In the genomic region with DNA sequence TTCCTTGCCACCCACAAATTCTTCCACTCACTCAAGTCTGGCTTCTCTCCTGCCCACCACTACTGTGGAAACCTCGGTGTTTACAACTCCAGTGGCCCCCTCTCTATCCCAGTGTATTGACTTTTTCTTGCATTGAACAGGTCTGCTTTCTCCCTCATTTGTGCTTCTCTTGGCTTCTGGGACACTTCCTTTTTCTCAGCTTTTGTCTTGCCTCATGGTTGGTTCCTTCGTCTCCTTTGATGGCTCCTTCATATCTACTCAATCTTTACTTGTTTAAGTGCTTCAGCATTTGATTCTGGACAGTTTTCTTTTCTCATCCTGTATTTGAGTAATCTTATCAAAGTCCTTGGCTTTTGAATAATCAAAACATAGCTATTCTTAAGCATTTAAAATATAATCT, we compare ENCODE assay signal across 3 cellular contexts.
A peak's percentile ranks its signal among the peaks of the same experiment; 100 is the strongest.
TF ChIP-seq lines count a peak whose summit lies in the region.

No MANE protein-coding gene starts in this region.

TF ChIP-seq in SK-N-SH, 30 proteins besides CTCF, POLR2A, EP300 and RAD21:
- TF ChIP-seq TAF1 (IDR thresholded peaks at IDR 0.05; ENCODE audit: borderline replicate concordance, low read depth, low read length) (no peak), JUND (IDR thresholded peaks at IDR 0.05) (no peak), TEAD4 (IDR thresholded peaks at IDR 0.05; ENCODE audit: borderline replicate concordance, insufficient read depth) (no peak), ELF1 (IDR thresholded peaks at IDR 0.05) (no peak), CHD2 (IDR thresholded peaks at IDR 0.05; ENCODE audit: low read length, partially characterized antibody) (no peak), MEF2A (IDR thresholded peaks at IDR 0.05; ENCODE audit: borderline replicate concordance, low read depth) (no peak), NRF1 (IDR thresholded peaks at IDR 0.05; ENCODE audit: low read depth, low read length) (no peak), NFIC (IDR thresholded peaks at IDR 0.05; ENCODE audit: borderline replicate concordance) (no peak), GATA2 (CRISPR knock-in tag; IDR thresholded peaks at IDR 0.05) (no peak), MXI1 (IDR thresholded peaks at IDR 0.05; ENCODE audit: low read depth, low read length) (no peak), FOXM1 (IDR thresholded peaks at IDR 0.05; ENCODE audit: low read depth) (no peak), POLR2AphosphoS5 (IDR thresholded peaks at IDR 0.05; ENCODE audit: low read depth, low read length) (no peak), SMC3 (IDR thresholded peaks at IDR 0.05; ENCODE audit: low read depth, low read length) (no peak)
- TF ChIP-seq, protein P1, sequence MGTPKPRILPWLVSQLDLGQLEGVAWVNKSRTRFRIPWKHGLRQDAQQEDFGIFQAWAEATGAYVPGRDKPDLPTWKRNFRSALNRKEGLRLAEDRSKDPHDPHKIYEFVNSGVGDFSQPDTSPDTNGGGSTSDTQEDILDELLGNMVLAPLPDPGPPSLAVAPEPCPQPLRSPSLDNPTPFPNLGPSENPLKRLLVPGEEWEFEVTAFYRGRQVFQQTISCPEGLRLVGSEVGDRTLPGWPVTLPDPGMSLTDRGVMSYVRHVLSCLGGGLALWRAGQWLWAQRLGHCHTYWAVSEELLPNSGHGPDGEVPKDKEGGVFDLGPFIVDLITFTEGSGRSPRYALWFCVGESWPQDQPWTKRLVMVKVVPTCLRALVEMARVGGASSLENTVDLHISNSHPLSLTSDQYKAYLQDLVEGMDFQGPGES (IDR thresholded peaks at IDR 0.05; ENCODE audit: low read depth, low read length): no peak
- TF ChIP-seq, protein P2, sequence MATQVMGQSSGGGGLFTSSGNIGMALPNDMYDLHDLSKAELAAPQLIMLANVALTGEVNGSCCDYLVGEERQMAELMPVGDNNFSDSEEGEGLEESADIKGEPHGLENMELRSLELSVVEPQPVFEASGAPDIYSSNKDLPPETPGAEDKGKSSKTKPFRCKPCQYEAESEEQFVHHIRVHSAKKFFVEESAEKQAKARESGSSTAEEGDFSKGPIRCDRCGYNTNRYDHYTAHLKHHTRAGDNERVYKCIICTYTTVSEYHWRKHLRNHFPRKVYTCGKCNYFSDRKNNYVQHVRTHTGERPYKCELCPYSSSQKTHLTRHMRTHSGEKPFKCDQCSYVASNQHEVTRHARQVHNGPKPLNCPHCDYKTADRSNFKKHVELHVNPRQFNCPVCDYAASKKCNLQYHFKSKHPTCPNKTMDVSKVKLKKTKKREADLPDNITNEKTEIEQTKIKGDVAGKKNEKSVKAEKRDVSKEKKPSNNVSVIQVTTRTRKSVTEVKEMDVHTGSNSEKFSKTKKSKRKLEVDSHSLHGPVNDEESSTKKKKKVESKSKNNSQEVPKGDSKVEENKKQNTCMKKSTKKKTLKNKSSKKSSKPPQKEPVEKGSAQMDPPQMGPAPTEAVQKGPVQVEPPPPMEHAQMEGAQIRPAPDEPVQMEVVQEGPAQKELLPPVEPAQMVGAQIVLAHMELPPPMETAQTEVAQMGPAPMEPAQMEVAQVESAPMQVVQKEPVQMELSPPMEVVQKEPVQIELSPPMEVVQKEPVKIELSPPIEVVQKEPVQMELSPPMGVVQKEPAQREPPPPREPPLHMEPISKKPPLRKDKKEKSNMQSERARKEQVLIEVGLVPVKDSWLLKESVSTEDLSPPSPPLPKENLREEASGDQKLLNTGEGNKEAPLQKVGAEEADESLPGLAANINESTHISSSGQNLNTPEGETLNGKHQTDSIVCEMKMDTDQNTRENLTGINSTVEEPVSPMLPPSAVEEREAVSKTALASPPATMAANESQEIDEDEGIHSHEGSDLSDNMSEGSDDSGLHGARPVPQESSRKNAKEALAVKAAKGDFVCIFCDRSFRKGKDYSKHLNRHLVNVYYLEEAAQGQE (IDR thresholded peaks at IDR 0.05; ENCODE audit: low read depth, low read length): no peak

TF ChIP-seq in SK-N-SH treated with all-trans-retinoic acid at 6 μM for 48 hours, 23 proteins besides CTCF, POLR2A, EP300 and RAD21:
- no peak for TF ChIP-seq ZNF8 (CRISPR knock-in tag; IDR thresholded peaks at IDR 0.05)
- TF ChIP-seq, protein P3, sequence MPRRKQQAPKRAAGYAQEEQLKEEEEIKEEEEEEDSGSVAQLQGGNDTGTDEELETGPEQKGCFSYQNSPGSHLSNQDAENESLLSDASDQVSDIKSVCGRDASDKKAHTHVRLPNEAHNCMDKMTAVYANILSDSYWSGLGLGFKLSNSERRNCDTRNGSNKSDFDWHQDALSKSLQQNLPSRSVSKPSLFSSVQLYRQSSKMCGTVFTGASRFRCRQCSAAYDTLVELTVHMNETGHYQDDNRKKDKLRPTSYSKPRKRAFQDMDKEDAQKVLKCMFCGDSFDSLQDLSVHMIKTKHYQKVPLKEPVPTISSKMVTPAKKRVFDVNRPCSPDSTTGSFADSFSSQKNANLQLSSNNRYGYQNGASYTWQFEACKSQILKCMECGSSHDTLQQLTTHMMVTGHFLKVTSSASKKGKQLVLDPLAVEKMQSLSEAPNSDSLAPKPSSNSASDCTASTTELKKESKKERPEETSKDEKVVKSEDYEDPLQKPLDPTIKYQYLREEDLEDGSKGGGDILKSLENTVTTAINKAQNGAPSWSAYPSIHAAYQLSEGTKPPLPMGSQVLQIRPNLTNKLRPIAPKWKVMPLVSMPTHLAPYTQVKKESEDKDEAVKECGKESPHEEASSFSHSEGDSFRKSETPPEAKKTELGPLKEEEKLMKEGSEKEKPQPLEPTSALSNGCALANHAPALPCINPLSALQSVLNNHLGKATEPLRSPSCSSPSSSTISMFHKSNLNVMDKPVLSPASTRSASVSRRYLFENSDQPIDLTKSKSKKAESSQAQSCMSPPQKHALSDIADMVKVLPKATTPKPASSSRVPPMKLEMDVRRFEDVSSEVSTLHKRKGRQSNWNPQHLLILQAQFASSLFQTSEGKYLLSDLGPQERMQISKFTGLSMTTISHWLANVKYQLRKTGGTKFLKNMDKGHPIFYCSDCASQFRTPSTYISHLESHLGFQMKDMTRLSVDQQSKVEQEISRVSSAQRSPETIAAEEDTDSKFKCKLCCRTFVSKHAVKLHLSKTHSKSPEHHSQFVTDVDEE (CRISPR knock-in tag; IDR thresholded peaks at IDR 0.05): no peak
- TF ChIP-seq SNAI2 (CRISPR knock-in tag; IDR thresholded peaks at IDR 0.05): no peak
- TF ChIP-seq CSDC2 (CRISPR knock-in tag; IDR thresholded peaks at IDR 0.05): no peak
- no peak for TF ChIP-seq ISL1 (CRISPR knock-in tag; IDR thresholded peaks at IDR 0.05)
- TF ChIP-seq ESRRG (CRISPR knock-in tag; IDR thresholded peaks at IDR 0.05): no peak
- TF ChIP-seq ZC3H10 (CRISPR knock-in tag; IDR thresholded peaks at IDR 0.05): no peak
- TF ChIP-seq GLIS3 (CRISPR knock-in tag; IDR thresholded peaks at IDR 0.05): no peak
- TF ChIP-seq ZNF565 (CRISPR knock-in tag; conservative IDR thresholded peaks at IDR 0.05; ENCODE audit: low read depth): no peak
- no peak for TF ChIP-seq TCF4 (CRISPR knock-in tag; IDR thresholded peaks at IDR 0.05; ENCODE audit: borderline replicate concordance)
- TF ChIP-seq RARB (CRISPR knock-in tag; IDR thresholded peaks at IDR 0.05): no peak
- no peak for TF ChIP-seq ZFP3 (CRISPR knock-in tag; IDR thresholded peaks at IDR 0.05)

TF ChIP-seq in K562, 482 proteins besides CTCF, POLR2A, EP300 and RAD21:
- TF ChIP-seq SPI1 (IDR thresholded peaks at IDR 0.05; ENCODE audit: borderline replicate concordance, low read depth, low read length): peak; percentile 80; the same call in 1 of the 2 replicates
- TF ChIP-seq L3MBTL2 (IDR thresholded peaks at IDR 0.05): peak; percentile 70
- TF ChIP-seq ZNF830 (CRISPR knock-in tag; IDR thresholded peaks at IDR 0.05): no peak
TF ChIP-seq in K562: peak in this region for 2.
